ENCODE assay signal across 9 cellular contexts in the genomic region with DNA sequence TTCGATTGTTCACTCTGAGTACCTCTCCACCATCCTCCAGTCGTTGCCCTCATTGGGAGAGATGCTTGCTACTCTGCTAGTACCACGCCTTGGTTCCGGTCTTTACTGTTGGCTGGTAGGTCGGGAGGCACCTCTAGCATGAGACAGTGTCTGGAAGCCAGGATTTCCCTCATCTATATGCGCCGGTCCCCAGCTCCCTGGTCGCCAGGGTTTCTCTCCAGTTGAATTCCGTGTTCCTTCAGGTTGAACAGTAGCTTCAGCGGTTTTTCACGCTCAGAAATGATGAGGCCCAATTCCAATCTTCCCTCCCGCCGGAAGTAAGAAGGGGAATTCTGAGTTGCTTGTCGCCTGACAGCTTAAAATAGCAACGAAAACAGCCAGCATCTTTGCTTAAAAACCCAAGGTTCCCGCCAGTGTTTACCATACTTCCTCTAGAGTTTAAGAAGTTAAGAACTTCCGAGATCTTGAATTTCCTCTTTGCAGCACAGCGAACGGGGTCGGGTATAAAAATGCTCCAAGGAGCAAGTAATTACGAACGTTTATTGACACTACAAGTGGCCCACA. TPM values are rescaled to one million over a fixed set of nuclear protein-coding genes. Genes with fewer than 3 reads are reported as not detected.
DNase-seq lines count a peak whose midpoint lies in the region; ATAC-seq, FAIRE-seq and TF ChIP-seq lines count a peak whose summit lies in the region.
"Had no signal": no experiment of that assay in that cellular context is flagged by ENCODE, and none has a peak within 500 bp of the region (broad histone marks: within the 10 kb centered on the region; RNA-seq: fewer than 3 reads in every experiment).

No MANE protein-coding gene starts in this region.

- no peaks in the 10 kb centered on the region for H3K27me3 Mint-ChIP-seq in activated T-cell treated with anti-CD3 and anti-CD28 coated beads, Interleukin-2, amount 50 U/mL, for 24 hours

- peaks cover 53% of the 10 kb centered on the region for H3K4me1 ChIP-seq in DOHH2 (ENCODE audit: control insufficient read depth, low read length)
- H3K4me1 ChIP-seq in Karpas-422 (ENCODE audit: low read length), result peaks cover 46% of the 10 kb centered on the region
- no peaks in the 10 kb centered on the region for H3K4me1 ChIP-seq in hepatocyte (ENCODE audit: insufficient read depth)

- H3F3A ChIP-seq in DOHH2 (ENCODE audit: control insufficient read depth, insufficient read depth), result peaks cover 20% of the 10 kb centered on the region

- no peak for TF ChIP-seq CTCF in DOHH2 (IDR thresholded peaks at IDR 0.05; ENCODE audit: low read depth, low read length, poor library complexity, severe bottlenecking)
- no peak for TF ChIP-seq CTCF in hepatocyte (IDR thresholded peaks at IDR 0.05; ENCODE audit: poor library complexity)

- H3K79me2 ChIP-seq in DOHH2 (ENCODE audit: control insufficient read depth, low read length) (peaks cover 26% of the 10 kb centered on the region), Karpas-422 (ENCODE audit: low read length) (no peaks in the 10 kb centered on the region), hepatocyte (no peaks in the 10 kb centered on the region)

- H3K9me2 ChIP-seq in DOHH2 (replicated peaks; ENCODE audit: control insufficient read depth, low read length) (no peaks in the 10 kb centered on the region), Karpas-422 (replicated peaks; ENCODE audit: insufficient read depth, low read length) (no peaks in the 10 kb centered on the region), hepatocyte (replicated peaks; ENCODE audit: insufficient read depth) (no peaks in the 10 kb centered on the region)

- H3K27me3 ChIP-seq in DOHH2 (ENCODE audit: control insufficient read depth, low read length) (peaks cover 4% of the 10 kb centered on the region; the same call in 1 of the 2 replicates), Karpas-422 (ENCODE audit: low read length) (no peaks in the 10 kb centered on the region), hepatocyte (peaks cover 10% of the 10 kb centered on the region)

- no peaks in the 10 kb centered on the region for H4K20me1 ChIP-seq in DOHH2 (ENCODE audit: control insufficient read depth, insufficient read depth, low read depth, low read length)
- no peaks in the 10 kb centered on the region for H4K20me1 ChIP-seq in Karpas-422 (ENCODE audit: insufficient read depth, low read depth, low read length)
- no peaks in the 10 kb centered on the region for H4K20me1 ChIP-seq in hepatocyte (ENCODE audit: insufficient read depth, poor library complexity, severe bottlenecking)

- peak overlapping the region; percentile 99 for H3K27ac Mint-ChIP-seq in activated T-cell treated with anti-CD3 and anti-CD28 coated beads, Interleukin-2, amount 50 U/mL, for 24 hours

- no peaks in the 10 kb centered on the region for H3K9me3 ChIP-seq in DOHH2 (ENCODE audit: control insufficient read depth, insufficient read depth, low read length)
- H3K9me3 ChIP-seq in Karpas-422 (ENCODE audit: low read length), result no peaks in the 10 kb centered on the region
- H3K9me3 ChIP-seq in hepatocyte (ENCODE audit: low read depth), result no peaks in the 10 kb centered on the region

- peak overlapping the region; percentile 68 for H2AFZ ChIP-seq in Karpas-422 (ENCODE audit: low read length)
- H2AFZ ChIP-seq in hepatocyte, result peak overlapping the region; percentile 86

- H3K27ac ChIP-seq in DOHH2 (ENCODE audit: low read depth, low read length) (peak overlapping the region; percentile 82), Karpas-422 (ENCODE audit: low read length) (peak overlapping the region; percentile 71), hepatocyte (no peak overlapping the region)

- H3K4me3 Mint-ChIP-seq in activated T-cell treated with anti-CD3 and anti-CD28 coated beads, Interleukin-2, amount 50 U/mL, for 24 hours, result peak overlapping the region; percentile 93

- H3K4me3 ChIP-seq in DOHH2 (ENCODE audit: low read length) (peak overlapping the region; percentile 89), Karpas-422 (ENCODE audit: low read length) (peak overlapping the region; percentile 74), hepatocyte (peak overlapping the region; percentile 40)

- peaks cover 50% of the 10 kb centered on the region for H3K36me3 Mint-ChIP-seq in activated T-cell treated with anti-CD3 and anti-CD28 coated beads, Interleukin-2, amount 50 U/mL, for 24 hours (ENCODE audit: low read depth)

- WGBS in hepatocyte (ENCODE audit: low lambda C conversion rate, missing lambda C conversion rate), result 44% methylated on average over 22 of the region's 22 CpGs

- DNase-seq in Karpas-422 (peak; percentile 88), hepatocyte (ENCODE audit: low spot score) (peak; percentile 17), RCC 7860 (ENCODE audit: low spot score) (no peak), left lobe of liver (ENCODE audit: low spot score) (no peak)
- peak; percentile 67 for DNase-seq in activated T-cell treated with anti-CD3 and anti-CD28 coated beads, Interleukin-2, amount 50 U/mL, for 24 hours
- DNase-seq in stimulated activated CD4-positive, alpha-beta T cell treated with anti-CD3 and anti-CD28 coated beads, Interleukin-4, amount 100 ng/mL, for 24 hours, result peak; percentile 65

- peaks cover 40% of the 10 kb centered on the region for H3K4me1 Mint-ChIP-seq in activated T-cell treated with anti-CD3 and anti-CD28 coated beads, Interleukin-2, amount 50 U/mL, for 24 hours (ENCODE audit: low read depth)

- peak overlapping the region; percentile 74 for H3K9ac ChIP-seq in Karpas-422 (ENCODE audit: low read length)

- peak overlapping the region; percentile 77 for H3K4me2 ChIP-seq in DOHH2 (ENCODE audit: low read length)
- peak overlapping the region; percentile 93 for H3K4me2 ChIP-seq in Karpas-422 (ENCODE audit: low read depth, low read length, poor library complexity, severe bottlenecking)
- peak overlapping the region; percentile 93 for H3K4me2 ChIP-seq in hepatocyte

- no peak for FAIRE-seq in RCC 7860 (lab: Jason Lieb, UNC)

- H3K9me3 Mint-ChIP-seq in activated T-cell treated with anti-CD3 and anti-CD28 coated beads, Interleukin-2, amount 50 U/mL, for 24 hours, result no peaks in the 10 kb centered on the region

- H3K36me3 ChIP-seq in DOHH2 (ENCODE audit: control insufficient read depth, low read length) (peaks cover 15% of the 10 kb centered on the region), Karpas-422 (ENCODE audit: insufficient read depth, low read length) (no peaks in the 10 kb centered on the region), hepatocyte (replicated peaks; ENCODE audit: insufficient read depth, low read depth) (no peaks in the 10 kb centered on the region)

- ATAC-seq in GM21529 (IDR thresholded peaks at IDR 0.05; ENCODE audit: unreplicated experiment), result peak; percentile 26
- no peak for ATAC-seq in left lobe of liver
- ATAC-seq: HCT116 had no signal

RNA-seq across cellular contexts. Expression of a gene that starts 1.3 kb away (rescaled TPM):
- total RNA-seq in Karpas-422 (2014; rRNA removed; shearing (Covaris generic); ENCODE audit: low replicate concordance), result 17.1 and 20.4 TPM in 2 replicates
- total RNA-seq in hepatocyte (6.0 and 7.1 TPM in 2 replicates), left lobe of liver (1.7 TPM)
- 1.8 and 3.1 TPM in 2 replicates for polyA plus RNA-seq in hepatocyte

Comparison
In these comparisons a context has a peak if more than half of its experiments do, and no peak if none do; other contexts are left out.
1. DNase-seq: peak in Karpas-422 (single experiment), activated T-cell treated with anti-CD3 and anti-CD28 coated beads, Interleukin-2, amount 50 U/mL, for 24 hours (single experiment), hepatocyte (single experiment) and stimulated activated CD4-positive, alpha-beta T cell treated with anti-CD3 and anti-CD28 coated beads, Interleukin-4, amount 100 ng/mL, for 24 hours (single experiment); none in RCC 7860 (single experiment) and left lobe of liver (single experiment).
2. Peak in every context shown above with its lines, with median percentiles within 50 percentile points of each other: H3K4me2 ChIP-seq and H3K4me3 ChIP-seq.